8 cellular contexts compared by ENCODE assay signal in genomic region chr22:26328221-26328620, GRCh38.
"Had no signal": no experiment of that assay in that cellular context is flagged by ENCODE, and none has a peak within 500 bp of the region (broad histone marks: within the 10 kb centered on the region; RNA-seq: fewer than 3 reads in every experiment).

No MANE protein-coding gene starts in this region.

- FAIRE-seq: G401.6, GM12878, GM12891, GM12892, GM18507, GM19239 had no signal

- ATAC-seq: GM12878 had no signal

- DNase-seq: GDM1, GF-D8 had no signal

- H3K4me3 ChIP-seq: GM12878 had no signal
